Comparison of ENCODE assay signal across 26 cellular contexts in genomic region chr10:113718974-113719822, GRCh38. TPM values are rescaled to one million over a fixed set of nuclear protein-coding genes. Genes with fewer than 3 reads are reported as not detected.
"Had no signal": no experiment of that assay in that cellular context is flagged by ENCODE, and none has a peak within 500 bp of the region (broad histone marks: within the 10 kb centered on the region; RNA-seq: fewer than 3 reads in every experiment).

No MANE protein-coding gene starts in this region.

- H3K4me3 Mint-ChIP-seq: activated CD4-positive, alpha-beta T cell treated with anti-CD3 and anti-CD28 coated beads for 36 hours; activated naive CD4-positive, alpha-beta T cell treated with anti-CD3 and anti-CD28 coated beads, Interleukin-2, amount 10 ng/mL, durations not matched to agents 7 days and 5 days; activated T-cell treated with anti-CD3 and anti-CD28 coated beads, Interleukin-2, amount 50 U/mL, for 4 hours; naive thymus-derived CD8-positive, alpha-beta T cell; neural progenitor cell; T-helper 2 cell treated with Interferon-gamma antibody and Interleukin-4, amounts not matched to agents 5 μg/mL and 100 μg/mL, for 36 hours had no signal

- H3K4me1 ChIP-seq: left lung, neural progenitor cell, prostate gland, right atrium auricular region had no signal

- H3K4me1 Mint-ChIP-seq: activated CD4-positive, alpha-beta T cell treated with anti-CD3 and anti-CD28 coated beads for 36 hours; activated naive CD4-positive, alpha-beta T cell treated with anti-CD3 and anti-CD28 coated beads, Interleukin-2, amount 10 ng/mL, durations not matched to agents 7 days and 5 days; neural progenitor cell had no signal

- DNase-seq: activated CD4-positive, alpha-beta T cell treated with anti-CD3 and anti-CD28 coated beads for 36 hours; activated CD4-positive, alpha-beta T cell treated with anti-CD3 and anti-CD28 coated beads, Interleukin-2, amount 50 U/mL, for 4 hours; activated CD8-positive, alpha-beta memory T cell treated with anti-CD3 and anti-CD28 coated beads, Interleukin-2, amount 50 U/mL, for 48 hours; activated effector memory CD4-positive, alpha-beta T cell treated with Interleukin-2 at 50 U/mL for 16 hours; activated naive CD4-positive, alpha-beta T cell treated with anti-CD3 and anti-CD28 coated beads, Interleukin-2, amount 10 ng/mL, durations not matched to agents 7 days and 5 days; activated T-cell treated with anti-CD3 and anti-CD28 coated beads, Interleukin-2, amount 50 U/mL, for 4 hours; amygdala; heart right ventricle; kidney; left lung; naive thymus-derived CD8-positive, alpha-beta T cell; ovary; stimulated activated CD4-positive, alpha-beta T cell treated with anti-CD3 and anti-CD28 coated beads, Interleukin-4, amount 100 ng/mL, for 24 hours; stimulated activated naive CD8-positive, alpha-beta T cell treated with anti-CD3 and anti-CD28 coated beads, Interleukin-15, Interleukin-2, amounts not matched to agents 100 U/mL and 50 U/mL, for 24 hours; upper lobe of right lung; WERI-Rb-1 had no signal

- H3K4me2 ChIP-seq: neural progenitor cell had no signal

- H3K36me3 ChIP-seq: cardiac muscle cell, neural progenitor cell, ovary, prostate gland, WERI-Rb-1 had no signal

- H2AFZ ChIP-seq: neural progenitor cell had no signal

- H3K9me3 ChIP-seq: left lung, ovary, prostate gland, right atrium auricular region, upper lobe of right lung had no signal

- H3K27ac Mint-ChIP-seq: activated CD4-positive, alpha-beta T cell treated with anti-CD3 and anti-CD28 coated beads for 36 hours; activated naive CD4-positive, alpha-beta T cell treated with anti-CD3 and anti-CD28 coated beads, Interleukin-2, amount 10 ng/mL, durations not matched to agents 7 days and 5 days; neural progenitor cell; T-helper 2 cell treated with Interferon-gamma antibody and Interleukin-4, amounts not matched to agents 5 μg/mL and 100 μg/mL, for 36 hours had no signal

- H3K27ac ChIP-seq: cardiac muscle cell, heart right ventricle, left lung, neural progenitor cell, ovary, prostate gland, right atrium auricular region, upper lobe of right lung, WERI-Rb-1 had no signal

- H3K4me3 ChIP-seq: cardiac muscle cell, heart right ventricle, left lung, lung, neural progenitor cell, ovary, prostate gland, right atrium auricular region, upper lobe of right lung had no signal

- ATAC-seq: activated CD4-positive, alpha-beta T cell treated with anti-CD3 and anti-CD28 coated beads for 36 hours; activated T-cell treated with anti-CD3 and anti-CD28 coated beads, Interleukin-2, amount 50 U/mL, for 4 hours; heart right ventricle; left lung; naive thymus-derived CD8-positive, alpha-beta T cell; stimulated activated naive CD8-positive, alpha-beta T cell treated with anti-CD3 and anti-CD28 coated beads, Interleukin-15, Interleukin-2, amounts not matched to agents 100 U/mL and 50 U/mL, for 24 hours; upper lobe of right lung had no signal

- H3K27me3 Mint-ChIP-seq: activated CD4-positive, alpha-beta T cell treated with anti-CD3 and anti-CD28 coated beads for 36 hours; activated naive CD4-positive, alpha-beta T cell treated with anti-CD3 and anti-CD28 coated beads, Interleukin-2, amount 10 ng/mL, durations not matched to agents 7 days and 5 days; naive thymus-derived CD8-positive, alpha-beta T cell had no signal

- H3K27me3 ChIP-seq: cardiac muscle cell, heart right ventricle, left lung, neural progenitor cell, ovary, right atrium auricular region, upper lobe of right lung had no signal

RNA-seq across cellular contexts. Expression of gene PLEKHS1, which starts 32.3 kb away (rescaled TPM):
- total RNA-seq: activated CD8-positive, alpha-beta memory T cell treated with anti-CD3 and anti-CD28 coated beads for 36 hours; activated T-cell treated with anti-CD3 and anti-CD28 coated beads, Interleukin-2, amount 50 U/mL, for 4 hours; cardiac muscle cell; cerebellum; epithelial cell of proximal tubule; heart right ventricle; naive thymus-derived CD8-positive, alpha-beta T cell; right atrium auricular region; upper lobe of right lung had no signal

RNA-seq across cellular contexts. Expression of gene NRAP, which starts 55.4 kb away (rescaled TPM):
- total RNA-seq: activated CD4-positive, alpha-beta T cell treated with anti-CD3 and anti-CD28 coated beads for 36 hours; activated CD8-positive, alpha-beta memory T cell treated with anti-CD3 and anti-CD28 coated beads for 36 hours; activated T-cell treated with anti-CD3 and anti-CD28 coated beads, Interleukin-2, amount 50 U/mL, for 4 hours; epithelial cell of proximal tubule; kidney; lung; naive thymus-derived CD8-positive, alpha-beta T cell; subcutaneous adipose tissue had no signal
